Comparison of ENCODE assay signal across 10 cellular contexts in genomic region chr13:32147976-32148375, GRCh38.
"Had no signal": no experiment of that assay in that cellular context is flagged by ENCODE, and none has a peak within 500 bp of the region (broad histone marks: within the 10 kb centered on the region; RNA-seq: fewer than 3 reads in every experiment).

No MANE protein-coding gene starts in this region.

- DNase-seq: activated effector memory CD4-positive, alpha-beta T cell treated with anti-CD3 and anti-CD28 coated beads, Interleukin-2, amount 50 U/mL, for 16 hours; foreskin keratinocyte; mucosa of descending colon; naive thymus-derived CD4-positive, alpha-beta T cell; pancreas; stimulated activated CD4-positive, alpha-beta T cell treated with anti-CD3 and anti-CD28 coated beads, Interleukin-1b, Interleukin-23, amount 100 ng/mL, for 48 hours; stomach; thyroid gland had no signal

- H3K4me3 ChIP-seq: lung, mucosa of descending colon, pancreas, stomach, thyroid gland had no signal

- H3K27ac ChIP-seq: foreskin keratinocyte, pancreas, thyroid gland had no signal

- H3K27ac Mint-ChIP-seq: activated naive CD4-positive, alpha-beta T cell treated with anti-CD3 and anti-CD28 coated beads, Interleukin-2, amount 50 U/mL, for 72 hours; naive thymus-derived CD4-positive, alpha-beta T cell had no signal

- H3K27me3 Mint-ChIP-seq: naive thymus-derived CD4-positive, alpha-beta T cell had no signal

- H3K27me3 ChIP-seq: foreskin keratinocyte, pancreas, stomach, thyroid gland had no signal

- H3K36me3 Mint-ChIP-seq: activated naive CD4-positive, alpha-beta T cell treated with anti-CD3 and anti-CD28 coated beads, Interleukin-2, amount 50 U/mL, for 72 hours had no signal

- H3K4me3 Mint-ChIP-seq: naive thymus-derived CD4-positive, alpha-beta T cell had no signal

- H3K9me3 Mint-ChIP-seq: activated naive CD4-positive, alpha-beta T cell treated with anti-CD3 and anti-CD28 coated beads, Interleukin-2, amount 50 U/mL, for 72 hours had no signal

- H3K9me3 ChIP-seq: mucosa of descending colon, pancreas, stomach, thyroid gland had no signal

- H3K36me3 ChIP-seq: thyroid gland had no signal
